Comparison of ENCODE assay signal across 8 cellular contexts in the genomic region with DNA sequence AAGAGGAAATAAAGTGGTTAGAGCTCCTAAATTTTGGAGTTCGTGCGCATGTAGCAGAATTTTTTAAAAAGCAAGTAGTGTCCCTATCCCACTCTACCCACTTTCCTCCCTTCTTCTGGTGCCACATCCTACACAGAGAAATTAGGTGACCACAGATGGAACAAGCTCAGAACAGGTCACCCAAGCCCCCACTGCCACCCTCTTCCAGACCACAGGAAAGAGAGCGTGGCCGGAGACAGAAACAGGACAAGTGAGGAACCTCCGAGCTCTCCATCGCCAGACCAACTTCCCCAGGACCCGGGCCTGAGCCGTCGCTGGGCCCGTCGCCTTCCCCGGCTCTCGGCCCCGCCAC. TPM values are rescaled to one million over a fixed set of nuclear protein-coding genes. Genes with fewer than 3 reads are reported as not detected.
A peak's percentile ranks its signal among the peaks of the same experiment; 100 is the strongest.
DNase-seq lines count a peak whose midpoint lies in the region; ATAC-seq and TF ChIP-seq lines count a peak whose summit lies in the region.

No MANE protein-coding gene starts in this region.

- H3K27me3 ChIP-seq in KMS-11 (ENCODE audit: insufficient read depth, low read depth): no peaks in the 10 kb centered on the region

- H2AFZ ChIP-seq in KMS-11 (ENCODE audit: low read depth): peak overlapping the region; percentile 91

- DNase-seq in neural crest cell (ENCODE audit: low read depth, low spot score) (no peak), mucosa of gallbladder (ENCODE audit: low spot score) (no peak), NCI-H510A (lab: John Stamatoyannopoulos, UW) (no peak), NCI-H2171 (lab: John Stamatoyannopoulos, UW) (no peak)

- peak overlapping the region; percentile 88 for H3K9ac ChIP-seq in KMS-11

- H3K9me3 Mint-ChIP-seq in dendritic cell treated with granulocyte-macrophage colony-stimulating factor and Interleukin-4, amounts not matched to agents 40 ng/mL and 50 ng/mL, for 4 days: no peaks in the 10 kb centered on the region
- no peaks in the 10 kb centered on the region for H3K9me3 Mint-ChIP-seq in neural crest cell

- H3K36me3 Mint-ChIP-seq in dendritic cell treated with granulocyte-macrophage colony-stimulating factor and Interleukin-4, amounts not matched to agents 40 ng/mL and 50 ng/mL, for 4 days (ENCODE audit: low read depth): peaks cover 34% of the 10 kb centered on the region
- H3K36me3 Mint-ChIP-seq in neural crest cell (ENCODE audit: low read depth): no peaks in the 10 kb centered on the region

- no peaks in the 10 kb centered on the region for H4K20me1 ChIP-seq in KMS-11 (ENCODE audit: insufficient read depth)

- H3K4me1 ChIP-seq in KMS-11 (ENCODE audit: low read depth, poor library complexity, severe bottlenecking): peaks cover 49% of the 10 kb centered on the region

- H3K79me2 ChIP-seq in KMS-11 (ENCODE audit: insufficient read depth, low read depth): peaks cover 50% of the 10 kb centered on the region

- peak overlapping the region; percentile 92 for H3K27ac ChIP-seq in KMS-11

- TF ChIP-seq CTCF in KMS-11 (conservative IDR thresholded peaks at IDR 0.05; ENCODE audit: low read depth, low read length) (no peak), neural crest cell (conservative IDR thresholded peaks at IDR 0.05) (no peak)

- peak overlapping the region; percentile 75 for H3K4me2 ChIP-seq in KMS-11

- H3K4me3 Mint-ChIP-seq in dendritic cell treated with granulocyte-macrophage colony-stimulating factor and Interleukin-4, amounts not matched to agents 40 ng/mL and 50 ng/mL, for 4 days: peak overlapping the region; percentile 89
- peak overlapping the region; percentile 95 for H3K4me3 Mint-ChIP-seq in neural crest cell

- ATAC-seq in GM19043 (IDR thresholded peaks at IDR 0.05; ENCODE audit: low read depth, unreplicated experiment): peak; percentile 12
- ATAC-seq in HG02970 (IDR thresholded peaks at IDR 0.05; ENCODE audit: low FRiP score, unreplicated experiment): no peak

- H3K4me3 ChIP-seq in KMS-11 (IDR thresholded peaks at IDR 0.05; ENCODE audit: insufficient read depth, low read depth, low read length): peak overlapping the region; percentile 73

- peaks cover 11% of the 10 kb centered on the region for H3K27me3 Mint-ChIP-seq in dendritic cell treated with granulocyte-macrophage colony-stimulating factor and Interleukin-4, amounts not matched to agents 40 ng/mL and 50 ng/mL, for 4 days
- H3K27me3 Mint-ChIP-seq in neural crest cell (ENCODE audit: low read depth): peaks cover 3% of the 10 kb centered on the region

- H3K36me3 ChIP-seq in KMS-11 (ENCODE audit: insufficient read depth): no peaks in the 10 kb centered on the region

- intact Hi-C loops in dendritic cell treated with granulocyte-macrophage colony-stimulating factor and Interleukin-4, amounts not matched to agents 40 ng/mL and 50 ng/mL, for 4 days (cut with micrococcal nuclease): loop anchor here (2.0 kb wide), 2 partner anchors 83 to 133 kb away; a partner anchor contains a TSS

- peak overlapping the region; percentile 96 for H3K27ac Mint-ChIP-seq in dendritic cell treated with granulocyte-macrophage colony-stimulating factor and Interleukin-4, amounts not matched to agents 40 ng/mL and 50 ng/mL, for 4 days
- H3K27ac Mint-ChIP-seq in neural crest cell (ENCODE audit: unreplicated experiment): peak overlapping the region; percentile 73

- H3K4me1 Mint-ChIP-seq in dendritic cell treated with granulocyte-macrophage colony-stimulating factor and Interleukin-4, amounts not matched to agents 40 ng/mL and 50 ng/mL, for 4 days (ENCODE audit: low read depth): peaks cover 54% of the 10 kb centered on the region
- H3K4me1 Mint-ChIP-seq in neural crest cell: peaks cover 53% of the 10 kb centered on the region

RNA-seq across cellular contexts. Expression of a gene that starts 0.4 kb away (rescaled TPM):
- 62.7 and 68.3 TPM in 2 replicates for total RNA-seq in neural crest cell
- total RNA-seq in mucosa of gallbladder: 43.6 TPM
